Comparison of ENCODE assay signal across 25 cellular contexts in the genomic region with DNA sequence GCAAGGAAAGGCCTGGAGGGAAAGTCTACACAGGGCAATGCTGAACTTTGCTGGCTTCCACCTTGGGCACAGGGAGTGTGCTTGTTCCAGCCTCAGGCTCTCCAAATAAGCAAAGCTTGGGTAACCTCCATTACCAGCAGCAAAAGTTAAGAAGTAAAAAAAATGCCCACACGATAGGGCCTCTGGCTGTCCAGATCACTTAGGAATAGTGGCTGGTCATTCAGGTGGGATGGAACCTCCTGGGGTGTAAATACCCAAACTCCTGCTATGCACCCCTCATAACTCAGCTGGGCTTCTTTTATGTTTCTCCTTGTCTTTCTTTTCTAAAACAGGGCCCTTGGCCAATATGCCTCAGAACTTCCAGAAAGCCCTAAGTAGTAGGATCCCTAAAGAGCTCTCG. TPM values are rescaled to one million over a fixed set of nuclear protein-coding genes. Genes with fewer than 3 reads are reported as not detected.
DNase-seq lines count a peak whose midpoint lies in the region; ATAC-seq and TF ChIP-seq lines count a peak whose summit lies in the region.
"Had no signal": no experiment of that assay in that cellular context is flagged by ENCODE, and none has a peak within 500 bp of the region (broad histone marks: within the 10 kb centered on the region; RNA-seq: fewer than 3 reads in every experiment).

No MANE protein-coding gene starts in this region.

- H3K27ac ChIP-seq in thoracic aorta (peak overlapping the region; percentile 88 to 89), substantia nigra (ENCODE audit: low read depth, low read length, poor library complexity, severe bottlenecking) (no peak overlapping the region), uterus (peak overlapping the region in 1 of 2 donors; percentile 19)
- H3K27ac ChIP-seq: dorsolateral prefrontal cortex, neural progenitor cell, PC-9 had no signal

- POLR2A ChIA-PET in activated CD8-positive, alpha-beta T cell treated with anti-CD3 and anti-CD28 coated beads, Interleukin-2, amount 10 ng/mL, durations not matched to agents 7 days and 5 days (lab: Charles Lee) = interaction anchor here (5.4 kb wide), 1 partner anchor 12 kb away, joined by 36 read pairs; no protein-coding TSS in a partner anchor
- POLR2A ChIA-PET in activated CD8-positive, alpha-beta T cell treated with anti-CD3 and anti-CD28 coated beads for 36 hours (lab: Charles Lee) = interaction anchor here (2.3 kb wide), 1 partner anchor 13 kb away, joined by 10 read pairs; no protein-coding TSS in a partner anchor
- POLR2A ChIA-PET in naive thymus-derived CD8-positive, alpha-beta T cell (lab: Charles Lee) = interaction anchor here (1.2 to 5.3 kb wide), 3 partner anchors 9 to 23 kb away, joined by 4 to 51 read pairs (median 7); no protein-coding TSS in a partner anchor

- CTCF ChIA-PET in activated CD8-positive, alpha-beta T cell treated with anti-CD3 and anti-CD28 coated beads, Interleukin-2, amount 10 ng/mL, durations not matched to agents 7 days and 5 days (lab: Charles Lee) = interaction anchor here (0.9 to 4.3 kb wide), 5 partner anchors 9 to 807 kb away, joined by 3 to 18 read pairs (median 5); no protein-coding TSS in a partner anchor
- CTCF ChIA-PET in activated CD8-positive, alpha-beta T cell treated with anti-CD3 and anti-CD28 coated beads for 36 hours (lab: Charles Lee) = interaction anchor here (1.2 to 5.9 kb wide), 4 partner anchors 9 to 839 kb away, joined by 3 to 56 read pairs (median 6); no protein-coding TSS in a partner anchor

- no peaks in the 10 kb centered on the region for H3K9me3 Mint-ChIP-seq in activated CD8-positive, alpha-beta T cell treated with anti-CD3 and anti-CD28 coated beads, Interleukin-2, amount 10 ng/mL, durations not matched to agents 7 days and 5 days (ENCODE audit: insufficient read depth)
- no peaks in the 10 kb centered on the region for H3K9me3 Mint-ChIP-seq in activated CD8-positive, alpha-beta T cell treated with anti-CD3 and anti-CD28 coated beads for 36 hours
- no peaks in the 10 kb centered on the region for H3K9me3 Mint-ChIP-seq in activated T-helper 17 cell treated with anti-CD3 and anti-CD28 coated beads, Interleukin-2, amount 50 U/mL, for 72 hours
- peaks cover 0 to 2% (median 0%) of the 10 kb centered on the region in 9 donors for H3K9me3 Mint-ChIP-seq in naive thymus-derived CD8-positive, alpha-beta T cell
- H3K9me3 Mint-ChIP-seq: activated naive CD4-positive, alpha-beta T cell treated with anti-CD3 and anti-CD28 coated beads, Interleukin-2, amount 50 U/mL, for 72 hours had no signal

- H3K9me3 ChIP-seq in thoracic aorta (no peaks in the 10 kb centered on the region), uterus (no peaks in the 10 kb centered on the region)

- H3K36me3 ChIP-seq in thoracic aorta = no peaks in the 10 kb centered on the region
- H3K36me3 ChIP-seq in uterus = no peaks in the 10 kb centered on the region
- H3K36me3 ChIP-seq: neural progenitor cell had no signal

- DNase-seq in activated CD8-positive, alpha-beta T cell treated with anti-CD3 and anti-CD28 coated beads, Interleukin-2, amount 10 ng/mL, durations not matched to agents 7 days and 5 days = peak; percentile 12
- DNase-seq in activated CD8-positive, alpha-beta T cell treated with anti-CD3 and anti-CD28 coated beads for 36 hours = no peak
- DNase-seq in naive thymus-derived CD8-positive, alpha-beta T cell = no peak
- DNase-seq in thoracic aorta (ENCODE audit: low spot score) (no peak), NAMALWA (ENCODE audit: low spot score) (no peak), substantia nigra (lab: John Stamatoyannopoulos, UW) (no peak), uterus (no peak)
- DNase-seq: 8988T; activated CD4-positive, alpha-beta T cell treated with anti-CD3 and anti-CD28 coated beads for 4 hours; cerebellar nuclear complex; DMS153; dorsolateral prefrontal cortex; H7; midbrain; NCI-H1092 treated with DMSO at 0.1 percent for 48 hours; NCI-H187 treated with DMSO at 0.1 percent for 48 hours; NCI-H2171 treated with DMSO at 0.1 percent for 48 hours; NCI-H524 treated with DMSO at 0.1 percent for 48 hours; PC-9; posterior cingulate gyrus; Right ventricle myocardium superior; stimulated activated CD4-positive, alpha-beta T cell treated with anti-CD3 and anti-CD28 coated beads, Interleukin-15, amount 100 ng/mL, for 24 hours had no signal

- intact Hi-C loops in activated CD8-positive, alpha-beta T cell treated with anti-CD3 and anti-CD28 coated beads for 36 hours (cut with micrococcal nuclease) = loop anchor here (5.0 to 10.0 kb wide), 2 partner anchors 608 to 835 kb away; no protein-coding TSS in a partner anchor
- intact Hi-C loops in uterus (cut with DNase I; ENCODE audit: low total_unique reads) = loop anchor here (10.0 kb wide), 2 partner anchors 615 to 965 kb away; no protein-coding TSS in a partner anchor

- no peak for TF ChIP-seq POLR2A in uterus (IDR thresholded peaks at IDR 0.05)

- H3K4me1 Mint-ChIP-seq in activated CD8-positive, alpha-beta T cell treated with anti-CD3 and anti-CD28 coated beads, Interleukin-2, amount 10 ng/mL, durations not matched to agents 7 days and 5 days (ENCODE audit: low read depth) = peaks cover 53% of the 10 kb centered on the region
- peaks cover 42% of the 10 kb centered on the region for H3K4me1 Mint-ChIP-seq in activated CD8-positive, alpha-beta T cell treated with anti-CD3 and anti-CD28 coated beads for 36 hours (ENCODE audit: low read depth)
- H3K4me1 Mint-ChIP-seq in activated T-helper 17 cell treated with anti-CD3 and anti-CD28 coated beads, Interleukin-2, amount 50 U/mL, for 72 hours = peaks cover 8% of the 10 kb centered on the region
- peaks cover 43 to 70% (median 66%) of the 10 kb centered on the region in 4 donors for H3K4me1 Mint-ChIP-seq in naive thymus-derived CD8-positive, alpha-beta T cell

- H3K4me3 ChIP-seq in thoracic aorta (peak overlapping the region; percentile 95), uterus (no peak overlapping the region)
- H3K4me3 ChIP-seq: neural progenitor cell, PC-9 had no signal

- H3K36me3 Mint-ChIP-seq in activated CD8-positive, alpha-beta T cell treated with anti-CD3 and anti-CD28 coated beads, Interleukin-2, amount 10 ng/mL, durations not matched to agents 7 days and 5 days (ENCODE audit: low read depth) = no peaks in the 10 kb centered on the region
- H3K36me3 Mint-ChIP-seq in activated CD8-positive, alpha-beta T cell treated with anti-CD3 and anti-CD28 coated beads for 36 hours (ENCODE audit: low read depth) = no peaks in the 10 kb centered on the region
- no peaks in the 10 kb centered on the region for H3K36me3 Mint-ChIP-seq in activated T-helper 17 cell treated with anti-CD3 and anti-CD28 coated beads, Interleukin-2, amount 50 U/mL, for 72 hours (ENCODE audit: low read depth)
- H3K36me3 Mint-ChIP-seq in naive thymus-derived CD8-positive, alpha-beta T cell = peaks cover 0 to 1% (median 0%) of the 10 kb centered on the region in 3 donors
- H3K36me3 Mint-ChIP-seq: neural progenitor cell had no signal

- H3K27me3 Mint-ChIP-seq in activated CD8-positive, alpha-beta T cell treated with anti-CD3 and anti-CD28 coated beads, Interleukin-2, amount 10 ng/mL, durations not matched to agents 7 days and 5 days (ENCODE audit: low read depth) = peaks cover 94% of the 10 kb centered on the region
- peaks cover 77% of the 10 kb centered on the region for H3K27me3 Mint-ChIP-seq in activated CD8-positive, alpha-beta T cell treated with anti-CD3 and anti-CD28 coated beads for 36 hours
- peaks cover 55% of the 10 kb centered on the region for H3K27me3 Mint-ChIP-seq in activated T-helper 17 cell treated with anti-CD3 and anti-CD28 coated beads, Interleukin-2, amount 50 U/mL, for 72 hours
- peaks cover 36 to 79% (median 52%) of the 10 kb centered on the region in 5 donors for H3K27me3 Mint-ChIP-seq in naive thymus-derived CD8-positive, alpha-beta T cell

- ATAC-seq in activated CD8-positive, alpha-beta T cell treated with anti-CD3 and anti-CD28 coated beads, Interleukin-2, amount 10 ng/mL, durations not matched to agents 7 days and 5 days = no peak
- ATAC-seq in activated CD8-positive, alpha-beta T cell treated with anti-CD3 and anti-CD28 coated beads for 36 hours = no peak
- ATAC-seq in activated T-helper 17 cell treated with anti-CD3 and anti-CD28 coated beads, Interleukin-2, amount 50 U/mL, for 72 hours (replicated peaks) = no peak
- ATAC-seq in naive thymus-derived CD8-positive, alpha-beta T cell = no peak
- no peak for ATAC-seq in thoracic aorta (ENCODE audit: insufficient number of reproducible peaks, low FRiP score, low read depth)
- ATAC-seq: activated naive CD4-positive, alpha-beta T cell treated with anti-CD3 and anti-CD28 coated beads, Interleukin-2, amount 50 U/mL, for 72 hours had no signal

- H3K4me1 ChIP-seq in thoracic aorta (ENCODE audit: control insufficient read depth in 1 of 2, low read depth in 2 of 2) (peaks cover 6 to 39% of the 10 kb centered on the region in 2 donors), uterus (no peaks in the 10 kb centered on the region)

- H3K27me3 ChIP-seq in thoracic aorta (replicated peaks; ENCODE audit: insufficient read depth) (no peaks in the 10 kb centered on the region), uterus (no peaks in the 10 kb centered on the region)

- no peak overlapping the region for H3K27ac Mint-ChIP-seq in activated CD8-positive, alpha-beta T cell treated with anti-CD3 and anti-CD28 coated beads, Interleukin-2, amount 10 ng/mL, durations not matched to agents 7 days and 5 days
- no peak overlapping the region for H3K27ac Mint-ChIP-seq in activated CD8-positive, alpha-beta T cell treated with anti-CD3 and anti-CD28 coated beads for 36 hours
- H3K27ac Mint-ChIP-seq in activated T-helper 17 cell treated with anti-CD3 and anti-CD28 coated beads, Interleukin-2, amount 50 U/mL, for 72 hours = no peak overlapping the region
- H3K27ac Mint-ChIP-seq in naive thymus-derived CD8-positive, alpha-beta T cell = no peak overlapping the region
- H3K27ac Mint-ChIP-seq: activated naive CD4-positive, alpha-beta T cell treated with anti-CD3 and anti-CD28 coated beads, Interleukin-2, amount 50 U/mL, for 72 hours; neural progenitor cell had no signal

- H3K4me3 Mint-ChIP-seq in activated CD8-positive, alpha-beta T cell treated with anti-CD3 and anti-CD28 coated beads, Interleukin-2, amount 10 ng/mL, durations not matched to agents 7 days and 5 days = no peak overlapping the region
- no peak overlapping the region for H3K4me3 Mint-ChIP-seq in activated CD8-positive, alpha-beta T cell treated with anti-CD3 and anti-CD28 coated beads for 36 hours
- peak overlapping the region; percentile 91 for H3K4me3 Mint-ChIP-seq in activated T-helper 17 cell treated with anti-CD3 and anti-CD28 coated beads, Interleukin-2, amount 50 U/mL, for 72 hours
- H3K4me3 Mint-ChIP-seq in naive thymus-derived CD8-positive, alpha-beta T cell = peak overlapping the region; percentile 88 to 97 (median 95)

- no peak for TF ChIP-seq CTCF in activated CD8-positive, alpha-beta T cell treated with anti-CD3 and anti-CD28 coated beads for 36 hours (IDR thresholded peaks at IDR 0.05)
- TF ChIP-seq CTCF in thoracic aorta (IDR thresholded peaks at IDR 0.05) = no peak
- TF ChIP-seq CTCF in uterus (IDR thresholded peaks at IDR 0.05) = no peak

RNA-seq across cellular contexts. Expression of gene OSR1, which starts 1.8 kb away (rescaled TPM):
- not detected for total RNA-seq in activated CD8-positive, alpha-beta T cell treated with anti-CD3 and anti-CD28 coated beads, Interleukin-2, amount 10 ng/mL, durations not matched to agents 7 days and 5 days
- total RNA-seq in activated CD8-positive, alpha-beta T cell treated with anti-CD3 and anti-CD28 coated beads for 36 hours = not detected
- total RNA-seq in activated T-helper 17 cell treated with anti-CD3 and anti-CD28 coated beads, Interleukin-2, amount 50 U/mL, for 72 hours = not detected
- total RNA-seq in naive thymus-derived CD8-positive, alpha-beta T cell = not detected
- not detected for polyA plus RNA-seq in naive thymus-derived CD8-positive, alpha-beta T cell
- total RNA-seq in thoracic aorta (100 to 1,000 TPM in 1 of 2 donors, 10 to 100 TPM in 1; 90.7 to 180 TPM), uterus (10 to 100 TPM in 3 of 4 donors, 1 to 10 TPM in 1; 4.7 to 26.2 (median 18.6) TPM)
- total RNA-seq: activated naive CD4-positive, alpha-beta T cell treated with anti-CD3 and anti-CD28 coated beads, Interleukin-2, amount 50 U/mL, for 72 hours; H7 had no signal

Comparison
In these comparisons a context has a peak if more than half of its experiments do, and no peak if none do; other contexts are left out.
1. H3K4me3 Mint-ChIP-seq: peak in activated T-helper 17 cell treated with anti-CD3 and anti-CD28 coated beads, Interleukin-2, amount 50 U/mL, for 72 hours (single experiment) and naive thymus-derived CD8-positive, alpha-beta T cell (10 of 10); none in activated CD8-positive, alpha-beta T cell treated with anti-CD3 and anti-CD28 coated beads, Interleukin-2, amount 10 ng/mL, durations not matched to agents 7 days and 5 days (single experiment) and activated CD8-positive, alpha-beta T cell treated with anti-CD3 and anti-CD28 coated beads for 36 hours (single experiment).
2. RNA of gene OSR1, which starts 1.8 kb away (total RNA-seq): 90.7 to 180 TPM in thoracic aorta and 4.7 to 26.2 TPM in uterus; not detected in activated CD8-positive, alpha-beta T cell treated with anti-CD3 and anti-CD28 coated beads for 36 hours, not detected in activated T-helper 17 cell treated with anti-CD3 and anti-CD28 coated beads, Interleukin-2, amount 50 U/mL, for 72 hours, not detected in activated CD8-positive, alpha-beta T cell treated with anti-CD3 and anti-CD28 coated beads, Interleukin-2, amount 10 ng/mL, durations not matched to agents 7 days and 5 days and not detected in naive thymus-derived CD8-positive, alpha-beta T cell; every median in the first group is over 4 times any median in the second.